ENCODE assay signal across 8 cellular contexts in genomic region chr18:67514901-67515540, GRCh38. TPM values are rescaled to one million over a fixed set of nuclear protein-coding genes. Genes with fewer than 3 reads are reported as not detected.
A peak's percentile ranks its signal among the peaks of the same experiment; 100 is the strongest.
DNase-seq lines count a peak whose midpoint lies in the region; ATAC-seq and TF ChIP-seq lines count a peak whose summit lies in the region.

No MANE protein-coding gene starts in this region.

- H4K8ac ChIP-seq in H9 (replicated peaks; ENCODE audit: insufficient read length, low read depth, low read length): no peak overlapping the region
- H4K8ac ChIP-seq in mesenchymal stem cell (ENCODE audit: low read length): no peak overlapping the region

- H2BK12ac ChIP-seq in H9 (ENCODE audit: insufficient read length, low read depth, low read length): no peak overlapping the region
- H2BK12ac ChIP-seq in mesenchymal stem cell (ENCODE audit: low read length in 2 of 2): no peak overlapping the region

- no peak for TF ChIP-seq CTCF in 22Rv1 (IDR thresholded peaks at IDR 0.05)
- TF ChIP-seq CTCF in H9 (conservative IDR thresholded peaks at IDR 0.05): no peak
- no peak for TF ChIP-seq CTCF in MCF 10A (IDR thresholded peaks at IDR 0.05; ENCODE audit: unreplicated experiment)

- no peak overlapping the region for H2BK20ac ChIP-seq in H9 (ENCODE audit: low read depth, low read length, poor library complexity, severe bottlenecking)

- peak overlapping the region; percentile 10 for H3K9ac ChIP-seq in H9 (ENCODE audit: extremely low read depth, insufficient read length, low read length)
- H3K9ac ChIP-seq in mesenchymal stem cell (ENCODE audit: low read length): peak overlapping the region; percentile 95

- POLR2A ChIA-PET in MCF 10A (lab: Yijun Ruan, JAX): interaction anchor here (0.5 to 6.3 kb wide), 9 partner anchors 11 to 895 kb away, joined by 3 to 64 read pairs (median 4); no protein-coding TSS in a partner anchor

- H3K9me3 Mint-ChIP-seq in H9 (no peaks in the 10 kb centered on the region), MCF 10A (ENCODE audit: unreplicated experiment) (no peaks in the 10 kb centered on the region)

- H3K4me2 ChIP-seq in H9 (ENCODE audit: insufficient read depth, insufficient read length, low read length): peak overlapping the region; percentile 69
- H3K4me2 ChIP-seq in mesenchymal stem cell (ENCODE audit: low read length, poor library complexity, severe bottlenecking): peak overlapping the region; percentile 67

- CTCF ChIA-PET in MCF 10A (lab: Yijun Ruan, JAX): interaction anchor here (0.6 to 6.3 kb wide), 21 partner anchors 12 to 1146 kb away, joined by 3 to 49 read pairs (median 4); no protein-coding TSS in a partner anchor

- H2BK15ac ChIP-seq in H9 (ENCODE audit: low read depth, low read length) (no peak overlapping the region), mesenchymal stem cell (ENCODE audit: low read depth, poor library complexity, severe bottlenecking) (no peak overlapping the region)

- no peak overlapping the region; a peak in 1 of 7 replicates for H3K27ac Mint-ChIP-seq in H9
- peak overlapping the region; percentile 68 for H3K27ac Mint-ChIP-seq in MCF 10A (ENCODE audit: low read depth, unreplicated experiment)

- no peak overlapping the region for H3T11ph ChIP-seq in H9 (ENCODE audit: low read length)

- H3K23me2 ChIP-seq in H9 (ENCODE audit: insufficient read length, low read depth, low read length, poor library complexity, severe bottlenecking): peaks cover 4% of the 10 kb centered on the region

- DNase-seq in H9 (no peak), MCF 10A (ENCODE audit: unreplicated experiment) (no peak), mesenchymal stem cell (peak; percentile 34), iPS-NIHi7 (ENCODE audit: extremely low spot score) (no peak)
- no peak for DNase-seq in stimulated activated CD4-positive, alpha-beta T cell treated with anti-CD3 and anti-CD28 coated beads, Interleukin-4, amount 100 ng/mL, for 4 hours

- H3K4ac ChIP-seq in H9 (ENCODE audit: low read depth, low read length) (no peak overlapping the region), mesenchymal stem cell (ENCODE audit: low read depth in 1 of 2, low read length in 2 of 2) (no peak overlapping the region)

- H3K79me1 ChIP-seq in H9 (ENCODE audit: insufficient read depth, low read depth, low read length, poor library complexity, severe bottlenecking) (no peaks in the 10 kb centered on the region), mesenchymal stem cell (replicated peaks; ENCODE audit: low read length, poor library complexity, severe bottlenecking) (peaks cover 15% of the 10 kb centered on the region)

- ATAC-seq in GM19328 (IDR thresholded peaks at IDR 0.05; ENCODE audit: unreplicated experiment) (no peak), HG03521 (IDR thresholded peaks at IDR 0.05; ENCODE audit: unreplicated experiment) (no peak)

- no peak overlapping the region for H3K23ac ChIP-seq in H9 (ENCODE audit: insufficient read length, low read depth, low read length)
- H3K23ac ChIP-seq in mesenchymal stem cell (ENCODE audit: low read length in 2 of 2): no peak overlapping the region

- peaks cover 3 to 40% of the 10 kb centered on the region in 2 experiments for H3K36me3 ChIP-seq in mesenchymal stem cell (ENCODE audit: control insufficient read depth in 1 of 2, insufficient read depth in 2 of 2, low read depth in 1 of 2, low read length in 2 of 2)

- H3K14ac ChIP-seq in H9 (ENCODE audit: insufficient read depth, low read length) (no peak overlapping the region), mesenchymal stem cell (ENCODE audit: low read length in 2 of 2) (no peak overlapping the region)

- intact Hi-C loops in MCF 10A (cut with micrococcal nuclease): loop anchor here (5.0 to 10.0 kb wide), 3 partner anchors 77 to 1220 kb away; no protein-coding TSS in a partner anchor

- H3K36me3 Mint-ChIP-seq in H9 (ENCODE audit: insufficient read depth in 1 of 3, low read depth in 3 of 3) (peaks cover 9 to 19% (median 12%) of the 10 kb centered on the region in 3 experiments), MCF 10A (ENCODE audit: insufficient read depth, unreplicated experiment) (peaks cover 57% of the 10 kb centered on the region)

- H3K27me3 ChIP-seq in H9 (ENCODE audit: insufficient read depth, low read length): no peaks in the 10 kb centered on the region
- H3K27me3 ChIP-seq in mesenchymal stem cell (ENCODE audit: control insufficient read depth in 1 of 2, insufficient read depth in 1 of 2, low read length in 2 of 2): no peaks in the 10 kb centered on the region

- H2BK120ac ChIP-seq in H9 (ENCODE audit: low read depth, low read length, poor library complexity, severe bottlenecking) (no peak overlapping the region), mesenchymal stem cell (ENCODE audit: low read depth, low read length) (no peak overlapping the region)

- H3K79me2 ChIP-seq in H9 (ENCODE audit: insufficient read depth, low read length): peaks cover 17% of the 10 kb centered on the region; the same call in 1 of the 2 replicates

- H3K18ac ChIP-seq in H9 (ENCODE audit: insufficient read length, low read depth, low read length) (no peak overlapping the region), mesenchymal stem cell (ENCODE audit: low read depth in 1 of 2, low read length in 2 of 2) (no peak overlapping the region)

- no peak overlapping the region for H2AFZ ChIP-seq in H9 (ENCODE audit: low read length)
- H2AFZ ChIP-seq in mesenchymal stem cell (ENCODE audit: low read depth, low read length): no peak overlapping the region

- H4K91ac ChIP-seq in H9 (ENCODE audit: insufficient read length, low read depth, low read length): no peak overlapping the region
- H4K91ac ChIP-seq in mesenchymal stem cell (ENCODE audit: low read length): no peak overlapping the region

- H3K27ac ChIP-seq in 22Rv1: peak overlapping the region; percentile 81
- H3K27ac ChIP-seq in H9 (ENCODE audit: insufficient read length, low read depth, low read length): no peak overlapping the region
- H3K27ac ChIP-seq in mesenchymal stem cell (ENCODE audit: low read length, poor library complexity, severe bottlenecking): no peak overlapping the region

- H3K4me1 Mint-ChIP-seq in H9 (peaks cover 31 to 38% of the 10 kb centered on the region in 2 experiments), MCF 10A (ENCODE audit: insufficient read depth, unreplicated experiment) (peaks cover 43% of the 10 kb centered on the region)

- peaks cover 4% of the 10 kb centered on the region; the same call in 1 of the 2 replicates for H3K4me1 ChIP-seq in H9 (ENCODE audit: insufficient read depth, low read length)
- H3K4me1 ChIP-seq in mesenchymal stem cell (ENCODE audit: control insufficient read depth, insufficient read depth, low read depth, low read length): peaks cover 3% of the 10 kb centered on the region

- H3K9me3 ChIP-seq in H9 (ENCODE audit: control insufficient read depth, low read depth, low read length) (no peaks in the 10 kb centered on the region), mesenchymal stem cell (ENCODE audit: control insufficient read depth, low read length) (no peaks in the 10 kb centered on the region)

- H2AK5ac ChIP-seq in H9 (ENCODE audit: insufficient read length, low read length): no peak overlapping the region
- H2AK5ac ChIP-seq in mesenchymal stem cell (ENCODE audit: low read length, severe bottlenecking): no peak overlapping the region

- no peaks in the 10 kb centered on the region for H4K20me1 ChIP-seq in H9 (ENCODE audit: control insufficient read depth, insufficient read depth, insufficient read length)

- H3K4me3 Mint-ChIP-seq in H9 (peak overlapping the region; percentile 85 to 98), MCF 10A (ENCODE audit: unreplicated experiment) (peak overlapping the region; percentile 86)

- no peak overlapping the region for H2BK5ac ChIP-seq in H9 (ENCODE audit: insufficient read length, low read length)
- no peak overlapping the region for H2BK5ac ChIP-seq in mesenchymal stem cell (ENCODE audit: low read depth, low read length, poor library complexity, severe bottlenecking)

- H3K4me3 ChIP-seq in mesenchymal stem cell (ENCODE audit: insufficient read depth in 1 of 2, low read depth in 1 of 2, low read length in 2 of 2): peak overlapping the region in 1 of 2 experiments; percentile 91

- WGBS in H9 (ENCODE audit: extremely low coverage, insufficient read length, low lambda C conversion rate): no CpG with 5 or more reads among the region's 6 CpGs
- no CpG with 5 or more reads among the region's 6 CpGs for WGBS in mesenchymal stem cell

- H4K5ac ChIP-seq in H9 (ENCODE audit: insufficient read length, low read depth, low read length): no peak overlapping the region

- peaks cover 5% of the 10 kb centered on the region for H3K27me3 Mint-ChIP-seq in H9 (ENCODE audit: low read depth)
- H3K27me3 Mint-ChIP-seq in MCF 10A (ENCODE audit: insufficient read depth, unreplicated experiment): no peaks in the 10 kb centered on the region

- no peak overlapping the region for H3K56ac ChIP-seq in H9 (ENCODE audit: insufficient read length, low read depth, low read length)

- BruUV-seq in MCF 10A (replicated peaks; lab: Mats Ljungman, UMichigan): no TSS peak

RNA-seq across cellular contexts. Expression of gene DSEL, which starts 1.5 kb away (rescaled TPM):
- total RNA-seq in H9 (2021): 5.3 and 6.0 TPM in 2 replicates
- 14.9 and 19.0 TPM in 2 replicates for total RNA-seq in MCF 10A (2022)
- 7.9 TPM for polyA plus RNA-seq in mesenchymal stem cell (2013, experiment 1 of 2)
- 7.8 TPM for polyA plus RNA-seq in mesenchymal stem cell (2013, experiment 2 of 2)
